1 cellular context compared by ENCODE assay signal in genomic region chr7:127887631-127888030, GRCh38.
TF ChIP-seq lines count a peak whose summit lies in the region.

No MANE protein-coding gene starts in this region.

TF ChIP-seq in K562, 482 proteins besides CTCF, POLR2A, EP300 and RAD21 (continues in another document):
- no peak for TF ChIP-seq REST (CRISPR knock-in tag; IDR thresholded peaks at IDR 0.05; ENCODE audit: low read depth)
- no peak for TF ChIP-seq LCOR (CRISPR knock-in tag; IDR thresholded peaks at IDR 0.05)
- TF ChIP-seq SMARCC2 (IDR thresholded peaks at IDR 0.05; ENCODE audit: low read depth): no peak
- no peak for TF ChIP-seq EGR1 (conservative IDR thresholded peaks at IDR 0.05)
- TF ChIP-seq SUPT5H (IDR thresholded peaks at IDR 0.05): no peak
- TF ChIP-seq ZNF174 (CRISPR knock-in tag; IDR thresholded peaks at IDR 0.05): no peak
- no peak for TF ChIP-seq PPARD (CRISPR knock-in tag; IDR thresholded peaks at IDR 0.05)
- no peak for TF ChIP-seq HOXB6 (CRISPR knock-in tag; IDR thresholded peaks at IDR 0.05; ENCODE audit: borderline replicate concordance)
- no peak for TF ChIP-seq THAP12 (CRISPR knock-in tag; IDR thresholded peaks at IDR 0.05)
- TF ChIP-seq ZNF77 (CRISPR knock-in tag; IDR thresholded peaks at IDR 0.05): no peak
- no peak for TF ChIP-seq TOE1 (IDR thresholded peaks at IDR 0.05; ENCODE audit: borderline replicate concordance)
- no peak for TF ChIP-seq TOE1 (CRISPR knock-in tag; IDR thresholded peaks at IDR 0.05; ENCODE audit: borderline replicate concordance, low read depth)
- TF ChIP-seq JUND (IDR thresholded peaks at IDR 0.05; ENCODE audit: borderline replicate concordance, low read depth, low read length): peak; percentile 34; the same call in 1 of the 2 replicates
- TF ChIP-seq JUND (tag; IDR thresholded peaks at IDR 0.05; ENCODE audit: borderline replicate concordance, low read depth, low read length): no peak; the same call in 2 of the 3 replicates
- TF ChIP-seq SPI1 (IDR thresholded peaks at IDR 0.05; ENCODE audit: borderline replicate concordance, low read depth, low read length): no peak
- TF ChIP-seq PHB (CRISPR knock-in tag; IDR thresholded peaks at IDR 0.05): no peak
- TF ChIP-seq ATF3 (IDR thresholded peaks at IDR 0.05): no peak
- TF ChIP-seq ATF3 (CRISPR knock-in tag; conservative IDR thresholded peaks at IDR 0.05): no peak
- TF ChIP-seq POLR2AphosphoS2 (IDR thresholded peaks at IDR 0.05; ENCODE audit: low read length): no peak
- peak in 1 of 2 experiments; percentile 43; a peak in 1 of 4 replicates for TF ChIP-seq MAZ (CRISPR knock-in tag; conservative IDR thresholded peaks at IDR 0.05 in 1 of 2, IDR thresholded peaks at IDR 0.05 in 1 of 2)
- no peak for TF ChIP-seq TRIM24 (IDR thresholded peaks at IDR 0.05)
- TF ChIP-seq TEAD4 (IDR thresholded peaks at IDR 0.05; ENCODE audit: low read length): peak; percentile 95
- no peak for TF ChIP-seq TEAD4 (CRISPR knock-in tag; IDR thresholded peaks at IDR 0.05; ENCODE audit: borderline replicate concordance)
- TF ChIP-seq CBX3 (IDR thresholded peaks at IDR 0.05; ENCODE audit: borderline replicate concordance in 1 of 2, low read length in 2 of 2): no peak
- no peak for TF ChIP-seq CUX1 (CRISPR knock-in tag; IDR thresholded peaks at IDR 0.05)
- TF ChIP-seq TEAD1 (CRISPR knock-in tag; IDR thresholded peaks at IDR 0.05): peak in 1 of 2 experiments; percentile 75; a peak in 1 of 4 replicates
- TF ChIP-seq GATA2 (CRISPR knock-in tag; IDR thresholded peaks at IDR 0.05): 0 out of 2 replicates have a peak, but pooled peaks have one; percentile 41
- no peak for TF ChIP-seq ZNF408 (CRISPR knock-in tag; IDR thresholded peaks at IDR 0.05; ENCODE audit: low read depth)
- TF ChIP-seq RBM34 (IDR thresholded peaks at IDR 0.05; ENCODE audit: borderline replicate concordance, insufficient read depth, low read length): no peak
- peak; percentile 69 for TF ChIP-seq DPF2 (IDR thresholded peaks at IDR 0.05)
- no peak for TF ChIP-seq ZNF24 (IDR thresholded peaks at IDR 0.05)
- peak; percentile 12; the same call in 1 of the 2 replicates for TF ChIP-seq VEZF1 (CRISPR knock-in tag; IDR thresholded peaks at IDR 0.05)
- TF ChIP-seq CREM (IDR thresholded peaks at IDR 0.05; ENCODE audit: low read depth): peak; percentile 61
- TF ChIP-seq TGIF2 (CRISPR knock-in tag; IDR thresholded peaks at IDR 0.05): no peak
- no peak for TF ChIP-seq NFYB (IDR thresholded peaks at IDR 0.05; ENCODE audit: extremely low read depth, insufficient read length)
- peak; percentile 74 for TF ChIP-seq FOSL1 (tag; conservative IDR thresholded peaks at IDR 0.05)
- no peak for TF ChIP-seq ZSCAN29 (IDR thresholded peaks at IDR 0.05)
- no peak for TF ChIP-seq ZNF232 (CRISPR knock-in tag; IDR thresholded peaks at IDR 0.05)
- TF ChIP-seq FOXK1 (CRISPR knock-in tag; IDR thresholded peaks at IDR 0.05; ENCODE audit: borderline replicate concordance): no peak
- no peak for TF ChIP-seq CC2D1A (IDR thresholded peaks at IDR 0.05)
- TF ChIP-seq ZNF407 (IDR thresholded peaks at IDR 0.05; ENCODE audit: low read depth): no peak
- TF ChIP-seq GTF2A2 (tag; IDR thresholded peaks at IDR 0.05): no peak
- TF ChIP-seq NCOR1 (IDR thresholded peaks at IDR 0.05): peak; percentile 55; the same call in 1 of the 2 replicates
- TF ChIP-seq PTBP1 (IDR thresholded peaks at IDR 0.05; ENCODE audit: low read depth, low read length): no peak
- TF ChIP-seq NFRKB (IDR thresholded peaks at IDR 0.05; ENCODE audit: low read depth): no peak
- no peak for TF ChIP-seq SP2 (IDR thresholded peaks at IDR 0.05; ENCODE audit: extremely low read depth, low read depth, low read length, poor library complexity, severe bottlenecking)
- TF ChIP-seq POLR2AphosphoS5 (IDR thresholded peaks at IDR 0.05; ENCODE audit: control insufficient read depth, insufficient read depth, low read depth, low read length): peak; percentile 84
